ENCODE assay signal across 9 cellular contexts in the genomic region with DNA sequence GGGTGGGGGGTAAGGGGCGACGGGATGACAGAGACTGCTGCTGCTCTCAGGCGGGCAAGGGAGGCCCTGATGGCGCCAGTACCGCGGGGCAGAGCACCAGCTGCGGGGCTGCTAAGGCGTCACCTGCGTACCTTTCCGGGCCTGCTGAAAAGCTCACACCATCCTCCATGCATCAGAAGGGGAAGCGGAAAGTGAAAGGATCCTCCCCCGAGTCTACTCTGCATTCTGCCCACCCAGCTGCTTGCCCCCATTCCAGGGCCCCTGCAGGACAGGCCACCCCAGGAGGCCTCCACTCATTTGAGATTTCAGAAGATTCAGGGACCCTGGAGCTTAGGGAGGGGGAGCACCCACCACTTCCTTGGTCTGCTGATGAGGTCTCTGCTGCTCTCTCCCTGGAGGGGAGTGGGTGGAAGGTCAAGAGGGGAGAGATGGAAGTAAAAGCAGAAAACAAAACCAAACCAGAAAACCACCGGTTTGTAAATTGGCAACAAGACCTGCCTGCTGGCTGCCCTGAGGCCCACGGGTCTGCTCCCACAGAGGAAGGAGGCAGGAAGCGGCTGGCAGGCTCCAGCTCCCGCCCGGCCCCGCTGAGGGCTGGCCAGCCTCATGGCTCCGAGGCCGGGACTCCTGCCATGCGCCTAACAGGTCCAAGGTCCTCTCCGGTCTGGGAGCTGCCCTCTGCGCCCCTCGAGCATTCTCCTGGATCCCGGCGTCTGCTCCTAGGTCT. TPM values are rescaled to one million over a fixed set of nuclear protein-coding genes. Genes with fewer than 3 reads are reported as not detected.
DNase-seq lines count a peak whose midpoint lies in the region; ATAC-seq, FAIRE-seq and TF ChIP-seq lines count a peak whose summit lies in the region.
"Had no signal": no experiment of that assay in that cellular context is flagged by ENCODE, and none has a peak within 500 bp of the region (broad histone marks: within the 10 kb centered on the region; RNA-seq: fewer than 3 reads in every experiment).

No MANE protein-coding gene starts in this region.

- H3K27ac ChIP-seq in kidney (ENCODE audit: low read depth in 2 of 2, low read length in 2 of 2) (peak overlapping the region in 1 of 2 donors; percentile 11), aorta (ENCODE audit: low read depth in 1 of 2, low read length in 2 of 2) (no peak overlapping the region)

- TF ChIP-seq CTCF in kidney (IDR thresholded peaks at IDR 0.05; ENCODE audit: borderline replicate concordance, extremely low read depth, insufficient read depth) = no peak

- H3K27me3 ChIP-seq in aorta (ENCODE audit: control insufficient read depth in 1 of 2, insufficient read depth in 2 of 2, low read length in 1 of 2) = no peaks in the 10 kb centered on the region

- intact Hi-C loops in Right ventricle myocardium superior (cut with DNase I) (no loop called here), left ventricle myocardium superior (cut with micrococcal nuclease) (no loop called here), kidney (cut with DNase I) (no loop called here), aorta (cut with DNase I) (no loop called here)

- ATAC-seq in Right ventricle myocardium superior (ENCODE audit: poor library complexity) = peak; percentile 32
- no peak for ATAC-seq in left ventricle myocardium superior
- ATAC-seq in aorta (ENCODE audit: low FRiP score) = no peak

- H3K9me3 ChIP-seq in kidney (ENCODE audit: control insufficient read depth in 1 of 2, low read length in 2 of 2) (no peaks in the 10 kb centered on the region), aorta (ENCODE audit: control insufficient read depth, low read length) (no peaks in the 10 kb centered on the region)

- no peak overlapping the region for H3K4me3 ChIP-seq in kidney (ENCODE audit: low read length in 2 of 2)
- H3K4me3 ChIP-seq in aorta (ENCODE audit: low read length in 2 of 2) = no peak overlapping the region

- 54% methylated on average over 26 of the region's 26 CpGs for WGBS in aorta, 2 donors

- FAIRE-seq in kidney (lab: Jason Lieb, UNC) = no peak

- H3K36me3 ChIP-seq in kidney (ENCODE audit: control insufficient read depth in 1 of 2, insufficient read depth in 2 of 2, low read length in 2 of 2) (peaks cover 12 to 38% of the 10 kb centered on the region in 2 donors), aorta (ENCODE audit: control insufficient read depth in 1 of 2, insufficient read depth in 2 of 2, low read length in 1 of 2) (peaks cover 0 to 13% of the 10 kb centered on the region in 2 donors)

- peaks cover 0 to 3% of the 10 kb centered on the region in 2 donors for H3K4me1 ChIP-seq in kidney (ENCODE audit: control insufficient read depth in 1 of 2, insufficient read depth in 1 of 2, low read depth in 1 of 2, low read length in 2 of 2)
- no peaks in the 10 kb centered on the region for H3K4me1 ChIP-seq in aorta (ENCODE audit: control insufficient read depth in 1 of 2, insufficient read depth in 2 of 2, low read length in 2 of 2)

- no peak overlapping the region for H3K9ac ChIP-seq in kidney (ENCODE audit: low read length in 2 of 2)

- peak; percentile 48 for DNase-seq in Right ventricle myocardium superior
- DNase-seq in left ventricle myocardium superior = no peak
- peak; percentile 19 to 41 for DNase-seq in activated CD4-positive, alpha-beta T cell treated with anti-CD3 and anti-CD28 coated beads, Interleukin-2, amount 50 U/mL, for 4 hours
- DNase-seq in kidney = peak; percentile 69
- peak; percentile 42 to 71 for DNase-seq in aorta
- DNase-seq in HuH-7.5 (ENCODE audit: low spot score) = no peak
- no peak for DNase-seq in NCI-H2107 treated with DMSO at 0.1 percent for 48 hours (lab: John Stamatoyannopoulos, UW; ENCODE audit: unreplicated experiment)
- no peak for DNase-seq in DMS53 (lab: John Stamatoyannopoulos, UW)

RNA-seq across cellular contexts. Expression of gene PRRT1B, which starts 33.6 kb away (rescaled TPM):
- not detected for total RNA-seq in Right ventricle myocardium superior
- total RNA-seq in left ventricle myocardium superior = not detected
- 1.0 TPM for total RNA-seq in kidney
- polyA plus RNA-seq in kidney (ENCODE audit: insufficient read depth, low read depth, low replicate concordance) = not detected
- not detected for total RNA-seq in aorta
- not detected for polyA plus RNA-seq in aorta
- total RNA-seq: NCI-H460 had no signal

RNA-seq across cellular contexts. Expression of gene UCK1, which starts 47.9 kb away (rescaled TPM):
- total RNA-seq in Right ventricle myocardium superior (21.7 TPM), left ventricle myocardium superior (28.6 TPM), kidney (31.3 TPM), aorta (10 to 100 TPM; 24.5 to 28.3 TPM)
- polyA plus RNA-seq in kidney (ENCODE audit: insufficient read depth, low read depth, low replicate concordance) (34.6 TPM), aorta (10 to 100 TPM; 35.7 to 45.7 TPM)

Comparison
In these comparisons a context has a peak if more than half of its experiments do, and no peak if none do; other contexts are left out.
1. DNase-seq: peak in Right ventricle myocardium superior (single experiment), activated CD4-positive, alpha-beta T cell treated with anti-CD3 and anti-CD28 coated beads, Interleukin-2, amount 50 U/mL, for 4 hours (2 of 2), kidney (single experiment) and aorta (2 of 2); none in left ventricle myocardium superior (single experiment), HuH-7.5 (single experiment), NCI-H2107 treated with DMSO at 0.1 percent for 48 hours (single experiment) and DMS53 (single experiment).